17 cellular contexts compared by ENCODE assay signal in genomic region chr1:211355873-211356272, GRCh38.
"Had no signal": no experiment of that assay in that cellular context is flagged by ENCODE, and none has a peak within 500 bp of the region (broad histone marks: within the 10 kb centered on the region; RNA-seq: fewer than 3 reads in every experiment).

No MANE protein-coding gene starts in this region.

- H3K4me1 ChIP-seq: vagina had no signal

- DNase-seq: activated naive CD4-positive, alpha-beta T cell treated with anti-CD3 and anti-CD28 coated beads, Interleukin-2, amount 10 ng/mL, durations not matched to agents 7 days and 5 days; effector CD4-positive, alpha-beta T cell; esophagus squamous epithelium; midbrain; posterior cingulate gyrus; retina; substantia nigra; T-helper 9 cell had no signal

- H3K4me1 Mint-ChIP-seq: brain had no signal

- H3K9me3 Mint-ChIP-seq: central memory CD8-positive, alpha-beta T cell had no signal

- H3K27me3 ChIP-seq: esophagus squamous epithelium, hepatocyte, neutrophil, tibial nerve, vagina had no signal

- H3K4me3 ChIP-seq: coronary artery, esophagus squamous epithelium, hepatocyte, tibial nerve, vagina had no signal

- ATAC-seq: left lobe of liver; stimulated activated memory B cell treated with anti-CD40 and anti-IgM and Interleukin-4, amounts not matched to agents 10 μg/mL and 1 μg/mL and 100 μg/mL, for 72 hours had no signal

- H3K27ac ChIP-seq: coronary artery, esophagus squamous epithelium, hepatocyte, neutrophil, tibial nerve, vagina had no signal

- H3K27ac Mint-ChIP-seq: activated naive CD4-positive, alpha-beta T cell treated with anti-CD3 and anti-CD28 coated beads, Interleukin-2, amount 10 ng/mL, durations not matched to agents 7 days and 5 days; brain; stimulated activated memory B cell treated with anti-CD40 and anti-IgM and Interleukin-4, amounts not matched to agents 10 μg/mL and 1 μg/mL and 100 μg/mL, for 72 hours had no signal

- H3K27me3 Mint-ChIP-seq: activated naive CD4-positive, alpha-beta T cell treated with anti-CD3 and anti-CD28 coated beads, Interleukin-2, amount 10 ng/mL, durations not matched to agents 7 days and 5 days; brain; central memory CD8-positive, alpha-beta T cell; stimulated activated memory B cell treated with anti-CD40 and anti-IgM and Interleukin-4, amounts not matched to agents 10 μg/mL and 1 μg/mL and 100 μg/mL, for 72 hours had no signal

- H3K36me3 ChIP-seq: neutrophil had no signal

- H3K4me3 Mint-ChIP-seq: activated naive CD4-positive, alpha-beta T cell treated with anti-CD3 and anti-CD28 coated beads, Interleukin-2, amount 10 ng/mL, durations not matched to agents 7 days and 5 days; brain; central memory CD8-positive, alpha-beta T cell; stimulated activated memory B cell treated with anti-CD40 and anti-IgM and Interleukin-4, amounts not matched to agents 10 μg/mL and 1 μg/mL and 100 μg/mL, for 72 hours had no signal

- H3K9me3 ChIP-seq: esophagus squamous epithelium, neutrophil, vagina had no signal
